Comparison of ENCODE assay signal across 8 cellular contexts in genomic region chr9:128657344-128657704, GRCh38. TPM values are rescaled to one million over a fixed set of nuclear protein-coding genes. Genes with fewer than 3 reads are reported as not detected.
DNase-seq lines count a peak whose midpoint lies in the region; ATAC-seq lines count a peak whose summit lies in the region.

No MANE protein-coding gene starts in this region.

- no peaks in the 10 kb centered on the region for H3K27me3 Mint-ChIP-seq in activated CD4-positive, alpha-beta memory T cell treated with anti-CD3 and anti-CD28 coated beads for 36 hours

- H3K36me3 ChIP-seq in HUES6 (ENCODE audit: control insufficient read depth, insufficient read depth, low read length) (peaks cover 5% of the 10 kb centered on the region), iPS-18a (ENCODE audit: control insufficient read depth, low read depth, low read length) (no peaks in the 10 kb centered on the region)

- POLR2A ChIA-PET in activated CD4-positive, alpha-beta memory T cell treated with anti-CD3 and anti-CD28 coated beads for 36 hours (lab: Charles Lee): interaction anchor here (0.6 to 0.9 kb wide), 4 partner anchors 10 to 67 kb away, joined by 3 to 4 read pairs (median 3); partner anchors contain the start of gene ZDHHC12

- H3K4me1 ChIP-seq in HUES6 (ENCODE audit: control insufficient read depth, insufficient read depth, low read length) (no peaks in the 10 kb centered on the region), iPS-18a (ENCODE audit: control insufficient read depth, low read depth, low read length) (no peaks in the 10 kb centered on the region)

- no peak for ATAC-seq in HG03280 (IDR thresholded peaks at IDR 0.05; ENCODE audit: unreplicated experiment)

- CTCF ChIA-PET in activated CD4-positive, alpha-beta memory T cell treated with anti-CD3 and anti-CD28 coated beads for 36 hours (lab: Charles Lee): no interaction called here

- H3K9me3 Mint-ChIP-seq in activated CD4-positive, alpha-beta memory T cell treated with anti-CD3 and anti-CD28 coated beads for 36 hours: no peaks in the 10 kb centered on the region

- H3K27me3 ChIP-seq in HUES6 (ENCODE audit: control insufficient read depth, insufficient read depth, low read length): no peaks in the 10 kb centered on the region
- no peaks in the 10 kb centered on the region for H3K27me3 ChIP-seq in iPS-18a (ENCODE audit: control insufficient read depth, insufficient read depth, low read length)

- intact Hi-C loops in activated CD4-positive, alpha-beta memory T cell treated with anti-CD3 and anti-CD28 coated beads for 36 hours (cut with micrococcal nuclease): loop anchor here (1.0 to 5.0 kb wide), 3 partner anchors 31 to 160 kb away; partner anchors contain the start of genes ENDOG and PKN3

- peaks cover 7% of the 10 kb centered on the region for H3K4me1 Mint-ChIP-seq in activated CD4-positive, alpha-beta memory T cell treated with anti-CD3 and anti-CD28 coated beads for 36 hours (ENCODE audit: low read depth)

- DNase-seq in activated CD4-positive, alpha-beta memory T cell treated with anti-CD3 and anti-CD28 coated beads for 36 hours: no peak
- DNase-seq in stimulated activated CD8-positive, alpha-beta memory T cell treated with anti-CD3 and anti-CD28 coated beads, Interleukin-4, amount 100 ng/mL, for 48 hours: peak; percentile 31
- DNase-seq in NOMO-1 treated with DMSO at 0.1 percent for 48 hours (lab: John Stamatoyannopoulos, UW; ENCODE audit: unreplicated experiment) (no peak), DMS79 (lab: John Stamatoyannopoulos, UW) (no peak)
- no peak for DNase-seq in stimulated activated CD4-positive, alpha-beta T cell treated with anti-CD3 and anti-CD28 coated beads, Interleukin-4, amount 100 ng/mL, for 4 hours

- H3K36me3 Mint-ChIP-seq in activated CD4-positive, alpha-beta memory T cell treated with anti-CD3 and anti-CD28 coated beads for 36 hours: no peaks in the 10 kb centered on the region

- peak overlapping the region; percentile 99 for H3K27ac Mint-ChIP-seq in activated CD4-positive, alpha-beta memory T cell treated with anti-CD3 and anti-CD28 coated beads for 36 hours

- peak overlapping the region; percentile 96 for H3K4me3 ChIP-seq in HUES6 (ENCODE audit: low read depth, low read length)
- H3K4me3 ChIP-seq in iPS-18a (ENCODE audit: low read length): peak overlapping the region; percentile 63

- H3K9ac ChIP-seq in HUES6 (ENCODE audit: low read length): peak overlapping the region; percentile 100
- H3K9ac ChIP-seq in iPS-18a (ENCODE audit: low read length): peak overlapping the region; percentile 94

- no peaks in the 10 kb centered on the region for H3K9me3 ChIP-seq in HUES6 (ENCODE audit: control insufficient read depth, insufficient read depth, low read depth, low read length)
- H3K9me3 ChIP-seq in iPS-18a (ENCODE audit: control insufficient read depth, low read depth, low read length): no peaks in the 10 kb centered on the region

- H3K27ac ChIP-seq in HUES6 (ENCODE audit: low read depth, low read length) (peak overlapping the region; percentile 100), iPS-18a (ENCODE audit: low read length) (peak overlapping the region; percentile 99)

- H3K4me3 Mint-ChIP-seq in activated CD4-positive, alpha-beta memory T cell treated with anti-CD3 and anti-CD28 coated beads for 36 hours: peak overlapping the region; percentile 83

RNA-seq across cellular contexts. Expression of gene DYNC2I2, which starts 0.7 kb away (rescaled TPM):
- total RNA-seq in activated CD4-positive, alpha-beta memory T cell treated with anti-CD3 and anti-CD28 coated beads for 36 hours: 10 to 100 TPM; 44.9 to 45.2 TPM

RNA-seq across cellular contexts. Expression of gene SET, which starts 31.7 kb away (rescaled TPM):
- total RNA-seq in activated CD4-positive, alpha-beta memory T cell treated with anti-CD3 and anti-CD28 coated beads for 36 hours: 100 to 1,000 TPM; 578 to 592 TPM

RNA-seq across cellular contexts. Expression of gene PKN3, which starts 45.0 kb away (rescaled TPM):
- 10 to 100 TPM; 10.4 to 11.4 TPM for total RNA-seq in activated CD4-positive, alpha-beta memory T cell treated with anti-CD3 and anti-CD28 coated beads for 36 hours
